Comparison of ENCODE assay signal across 26 cellular contexts in the genomic region with DNA sequence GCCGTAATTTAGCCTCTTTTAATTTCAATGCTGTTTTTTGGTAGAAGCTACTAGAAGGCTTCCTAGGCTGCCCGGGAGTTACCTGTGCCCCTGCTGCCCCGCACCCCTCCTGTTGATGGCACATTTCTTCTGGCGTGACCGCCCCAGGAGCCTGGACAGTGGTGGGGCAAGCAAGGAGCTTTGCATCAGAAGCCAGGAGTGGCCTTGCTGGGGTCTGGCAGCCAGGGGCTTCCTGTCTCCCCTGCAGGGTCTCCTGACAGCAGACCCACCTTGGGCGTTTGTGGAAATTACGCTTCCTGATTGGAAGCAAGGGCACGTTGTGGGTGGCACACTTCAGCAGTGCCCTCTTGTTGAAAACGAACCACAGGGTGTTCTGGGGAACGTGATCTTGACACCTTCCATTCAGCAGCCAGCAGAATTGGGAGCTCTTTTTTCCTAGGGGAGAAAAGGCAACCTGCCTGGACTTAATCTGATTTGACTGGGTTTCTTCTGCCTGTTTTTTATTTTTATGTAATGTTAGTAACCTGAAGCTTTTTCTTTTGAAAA.
"Had no signal": no experiment of that assay in that cellular context is flagged by ENCODE, and none has a peak within 500 bp of the region (broad histone marks: within the 10 kb centered on the region; RNA-seq: fewer than 3 reads in every experiment).

No MANE protein-coding gene starts in this region.

- H3K27me3 ChIP-seq: cardiac muscle cell, SJSA1 had no signal

- H3K36me3 ChIP-seq: cardiac muscle cell had no signal

- H3K9me3 ChIP-seq: SJSA1 had no signal

- H3K27ac ChIP-seq: cardiac muscle cell, SJSA1 had no signal

- DNase-seq: activated CD4-positive, alpha-beta memory T cell treated with anti-CD3 and anti-CD28 coated beads for 36 hours; activated CD4-positive, alpha-beta T cell treated with anti-CD3 and anti-CD28 coated beads, Interleukin-2, amount 10 ng/mL, durations not matched to agents 24 days and 14 days; activated CD4-positive, CD25-positive, alpha-beta regulatory T cell treated with anti-CD3 and anti-CD28 coated beads, Interleukin-2, amount 50 U/mL, for 72 hours; activated CD8-positive, alpha-beta memory T cell treated with anti-CD3 and anti-CD28 coated beads for 24 hours; activated effector memory CD4-positive, alpha-beta T cell treated with anti-CD3 and anti-CD28 coated beads, Interleukin-2, amount 50 U/mL, for 16 hours; activated naive CD4-positive, alpha-beta T cell treated with Interleukin-2 at 50 U/mL for 16 hours; activated T-cell treated with anti-CD3 and anti-CD28 coated beads, Interleukin-2, amount 50 U/mL, for 4 hours; amygdala; IMR-90; KBM-7; NCI-H1048; NCI-H1417; NCI-H1930; NCI-H345; NCI-H510A; NCI-H526 treated with DMSO at 0.1 percent for 48 hours; NCI-H82; OCI-M1; RPMI8226; SHP77; SW 1271 had no signal

- H3K4me3 Mint-ChIP-seq: activated CD4-positive, alpha-beta memory T cell treated with anti-CD3 and anti-CD28 coated beads for 36 hours; activated CD4-positive, alpha-beta T cell treated with anti-CD3 and anti-CD28 coated beads, Interleukin-2, amount 10 ng/mL, durations not matched to agents 24 days and 14 days; activated T-cell treated with anti-CD3 and anti-CD28 coated beads, Interleukin-2, amount 50 U/mL, for 4 hours; brain; T-helper 2 cell treated with Interferon-gamma antibody and Interleukin-4, amounts not matched to agents 5 μg/mL and 100 μg/mL, for 36 hours had no signal

- H3K27me3 Mint-ChIP-seq: activated CD4-positive, alpha-beta memory T cell treated with anti-CD3 and anti-CD28 coated beads for 36 hours; activated CD4-positive, alpha-beta T cell treated with anti-CD3 and anti-CD28 coated beads, Interleukin-2, amount 10 ng/mL, durations not matched to agents 24 days and 14 days had no signal

- H3K27ac Mint-ChIP-seq: activated CD4-positive, alpha-beta memory T cell treated with anti-CD3 and anti-CD28 coated beads for 36 hours; activated CD4-positive, alpha-beta T cell treated with anti-CD3 and anti-CD28 coated beads, Interleukin-2, amount 10 ng/mL, durations not matched to agents 24 days and 14 days; T-helper 2 cell treated with Interferon-gamma antibody and Interleukin-4, amounts not matched to agents 5 μg/mL and 100 μg/mL, for 36 hours had no signal

- H3K4me3 ChIP-seq: cardiac muscle cell, SJSA1 had no signal

- H3K9me3 Mint-ChIP-seq: activated CD4-positive, alpha-beta memory T cell treated with anti-CD3 and anti-CD28 coated beads for 36 hours; activated CD4-positive, alpha-beta T cell treated with anti-CD3 and anti-CD28 coated beads, Interleukin-2, amount 10 ng/mL, durations not matched to agents 24 days and 14 days; activated naive CD4-positive, alpha-beta T cell treated with anti-CD3 and anti-CD28 coated beads, Interleukin-2, amount 50 U/mL, for 72 hours; activated T-cell treated with anti-CD3 and anti-CD28 coated beads, Interleukin-2, amount 50 U/mL, for 4 hours; T-helper 2 cell treated with Interferon-gamma antibody and Interleukin-4, amounts not matched to agents 5 μg/mL and 100 μg/mL, for 36 hours had no signal
